In the genomic region with DNA sequence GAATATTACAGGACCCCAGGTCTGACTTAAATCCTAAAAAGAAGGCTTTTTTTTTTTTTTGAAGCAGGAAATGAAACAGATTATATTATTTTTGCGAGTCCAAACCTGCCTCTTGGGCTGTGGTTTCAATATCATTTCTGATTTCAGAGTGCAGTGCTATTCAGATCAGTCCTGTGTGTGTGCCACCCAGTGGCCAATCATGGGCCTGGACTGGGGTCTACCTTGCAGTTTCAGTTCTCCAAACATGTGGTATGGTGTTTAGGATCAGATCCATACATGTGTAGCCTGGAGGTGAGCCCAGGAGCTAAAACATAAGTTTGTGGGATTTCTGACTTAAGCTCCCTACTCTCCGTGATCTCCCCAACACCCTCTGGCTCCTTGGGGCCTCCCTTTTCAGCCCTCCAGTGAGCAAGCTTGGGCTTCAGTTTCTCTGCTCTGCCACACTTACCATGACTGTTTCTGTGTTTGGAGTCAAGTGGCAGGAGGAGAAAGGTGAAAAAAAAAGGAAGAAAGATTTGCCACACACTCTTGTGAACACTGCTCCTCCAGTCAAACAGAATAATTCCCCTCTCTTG, we compare ENCODE assay signal across 1 cellular context.
TF ChIP-seq lines count a peak whose summit lies in the region.

No MANE protein-coding gene starts in this region.

TF ChIP-seq in HEK293, 187 proteins besides CTCF, POLR2A, EP300 and RAD21 (continued from another document):
- no peak for TF ChIP-seq TRIM28 (IDR thresholded peaks at IDR 0.05; ENCODE audit: borderline replicate concordance, low read length)
- no peak for TF ChIP-seq ZBTB8A (tag by site-specific recombination; IDR thresholded peaks at IDR 0.05)
- TF ChIP-seq ZBTB21 (tag by site-specific recombination; IDR thresholded peaks at IDR 0.05), result no peak
- no peak for TF ChIP-seq ZNF394 (tag by site-specific recombination; IDR thresholded peaks at IDR 0.05; ENCODE audit: borderline replicate concordance)
- no peak for TF ChIP-seq ZNF184 (tag by site-specific recombination; IDR thresholded peaks at IDR 0.05)
- no peak for TF ChIP-seq ZNF132 (tag by site-specific recombination; IDR thresholded peaks at IDR 0.05; ENCODE audit: borderline replicate concordance)
